ENCODE assay signal across 8 cellular contexts in genomic region chr12:38905480-38906351, GRCh38. TPM values are rescaled to one million over a fixed set of nuclear protein-coding genes. Genes with fewer than 3 reads are reported as not detected.
DNase-seq lines count a peak whose midpoint lies in the region; ATAC-seq and TF ChIP-seq lines count a peak whose summit lies in the region.

CPNE8 (minus strand) TSS chr12:38905591; CDS start chr12:38905534, 57 bp downstream.

- CTCF ChIA-PET in Panc1 (lab: Charles Lee): interaction anchor here (0.6 to 2.3 kb wide), 10 partner anchors 10 to 1006 kb away, joined by 3 to 12 read pairs (median 6); partner anchors contain the start of gene ALG10B

- peaks cover 4% of the 10 kb centered on the region for H3K27me3 Mint-ChIP-seq in nephron progenitor cell (ENCODE audit: low read depth, poor library complexity)

- peak within 1 kb of the TSS; percentile 98 for H3K27ac Mint-ChIP-seq in nephron progenitor cell

- peak within 1 kb of the TSS; percentile 92 for H3K4me3 Mint-ChIP-seq in nephron progenitor cell

- H3K27me3 ChIP-seq in Panc1 (ENCODE audit: control insufficient read depth, insufficient read depth, low read length) (no peaks in the 10 kb centered on the region), thyroid gland (no peaks in the 10 kb centered on the region)

- 2 to 3% methylated on average over 23 to 34 of the region's 54 CpGs for WGBS in thyroid gland, 2 donors

- H3K9me3 Mint-ChIP-seq in nephron progenitor cell: no peaks in the 10 kb centered on the region

- peak within 1 kb of the TSS; percentile 79 to 92 for H3K4me3 ChIP-seq in Panc1 (ENCODE audit: low read depth in 2 of 2, low read length in 2 of 2)
- peak within 1 kb of the TSS; percentile 56 to 60 for H3K4me3 ChIP-seq in foreskin fibroblast (ENCODE audit: low read depth in 1 of 2, low read length in 2 of 2)
- H3K4me3 ChIP-seq in thyroid gland (replicated peaks in 1 of 3): peak within 1 kb of the TSS; percentile 13 to 85 (median 67)

- peak in 1 of 2 donors; percentile 60 for TF ChIP-seq POLR2A in thyroid gland (IDR thresholded peaks at IDR 0.05)

- POLR2A ChIA-PET in Panc1 (lab: Charles Lee): interaction anchor here (1.1 to 1.7 kb wide), 3 partner anchors 8 to 11 kb away, joined by 3 to 12 read pairs (median 3); no protein-coding TSS in a partner anchor

- TF ChIP-seq CTCF in Panc1 (IDR thresholded peaks at IDR 0.05) (no peak), foreskin fibroblast (IDR thresholded peaks at IDR 0.05; ENCODE audit: low read depth, low read length) (no peak), nephron progenitor cell (IDR thresholded peaks at IDR 0.05) (no peak), thyroid gland (IDR thresholded peaks at IDR 0.05) (peak in 1 of 6 experiments; percentile 2)

- H3K9me3 ChIP-seq in Panc1 (ENCODE audit: control insufficient read depth, insufficient read depth, low read depth, low read length): no peaks in the 10 kb centered on the region
- no peaks in the 10 kb centered on the region for H3K9me3 ChIP-seq in thyroid gland

- peaks cover 42% of the 10 kb centered on the region for H3K4me1 Mint-ChIP-seq in nephron progenitor cell

- no TSS peak for BruUV-seq in Panc1 (replicated peaks; lab: Mats Ljungman, UMichigan)

- DNase-seq in Panc1 (ENCODE audit: low read depth, low spot score) (peak; percentile 57), activated gamma-delta T cell treated with Interleukin-2 at 50 U/mL for 16 hours (peak; percentile 17), foreskin fibroblast (peak; percentile 33 to 66), nephron progenitor cell (peak; percentile 76), thyroid gland (peak; percentile 74 to 79), COR-L47 (lab: John Stamatoyannopoulos, UW) (no peak)

- H3K27ac ChIP-seq in Panc1 (ENCODE audit: low read length) (peak within 1 kb of the TSS; percentile 94), thyroid gland (peak within 1 kb of the TSS; percentile 83 to 95 (median 95))

- ATAC-seq in GM18861 (IDR thresholded peaks at IDR 0.05; ENCODE audit: unreplicated experiment): peak; percentile 25
- ATAC-seq in HG02970 (IDR thresholded peaks at IDR 0.05; ENCODE audit: low FRiP score, unreplicated experiment): peak; percentile 63
- peak; percentile 90 for ATAC-seq in Panc1

- H3K4me1 ChIP-seq in Panc1 (ENCODE audit: control insufficient read depth, insufficient read depth, low read length) (peaks cover 16% of the 10 kb centered on the region), thyroid gland (peaks cover 0 to 7% of the 10 kb centered on the region in 2 donors)

- H3K36me3 Mint-ChIP-seq in nephron progenitor cell (ENCODE audit: low read depth): peaks cover 4% of the 10 kb centered on the region

- H3K36me3 ChIP-seq in Panc1 (ENCODE audit: control insufficient read depth, insufficient read depth, low read length) (no peaks in the 10 kb centered on the region), thyroid gland (no peaks in the 10 kb centered on the region)

- in situ Hi-C loops in Panc1 (cut with HindIII; ENCODE audit: low pct_unique_long_range_greater_than_20kb, low sequenced_read_pairs): no loop called here

- intact Hi-C loops in Panc1 (cut with micrococcal nuclease; ENCODE audit: unreplicated experiment) (loop anchor here (1.0 to 10.0 kb wide), 2 partner anchors 198 to 241 kb away; no protein-coding TSS in a partner anchor), thyroid gland (cut with DNase I) (no loop called here)

RNA-seq across cellular contexts. Expression of gene CPNE8, which starts in this region (rescaled TPM):
- total RNA-seq in Panc1 (2021; ENCODE audit: unreplicated experiment) (23.6 TPM), thyroid gland (10 to 100 TPM; 19.1 to 32.0 (median 26.0) TPM)
- polyA plus RNA-seq in Panc1 (2012; ENCODE audit: insufficient read length): 7.9 TPM

Comparison
In these comparisons a context has a peak if more than half of its experiments do, and no peak if none do; other contexts are left out.
1. ATAC-seq: peak in every context shown above with its lines; median percentile 90 in Panc1; 63 in HG02970; 25 in GM18861.